ENCODE assay signal across 8 cellular contexts in genomic region chr20:2101057-2101934, GRCh38. TPM values are rescaled to one million over a fixed set of nuclear protein-coding genes. Genes with fewer than 3 reads are reported as not detected.
DNase-seq lines count a peak whose midpoint lies in the region; ATAC-seq and TF ChIP-seq lines count a peak whose summit lies in the region.

Gene STK35 (plus strand): TSS chr20:2101827. CDS start chr20:2101882, 55 bp downstream.

- H3K36me3 ChIP-seq in esophagus muscularis mucosa (peaks cover 0 to under 1% (median 0%) of the 10 kb centered on the region in 4 donors), upper lobe of right lung (no peaks in the 10 kb centered on the region)

- no peaks in the 10 kb centered on the region for H3K9me3 ChIP-seq in CD4-positive, alpha-beta T cell (ENCODE audit: control insufficient read depth, low read length)
- H3K9me3 ChIP-seq in esophagus muscularis mucosa: no peaks in the 10 kb centered on the region
- H3K9me3 ChIP-seq in upper lobe of right lung: no peaks in the 10 kb centered on the region

- peaks cover 33 to 42% (median 37%) of the 10 kb centered on the region in 4 donors for H3K4me1 ChIP-seq in esophagus muscularis mucosa
- peaks cover 27% of the 10 kb centered on the region for H3K4me1 ChIP-seq in upper lobe of right lung

- H3K27me3 Mint-ChIP-seq in CD4-positive, alpha-beta T cell: peaks cover 4% of the 10 kb centered on the region
- H3K27me3 Mint-ChIP-seq in neural crest cell (ENCODE audit: low read depth): peaks cover 2% of the 10 kb centered on the region

- TF ChIP-seq POLR2A in esophagus muscularis mucosa (IDR thresholded peaks at IDR 0.05; ENCODE audit: low read depth): no peak

- peak within 1 kb of the TSS; percentile 99 for H3K27ac ChIP-seq in CD4-positive, alpha-beta T cell (ENCODE audit: low read depth, low read length)
- H3K27ac ChIP-seq in esophagus muscularis mucosa (replicated peaks in 1 of 4) (peak within 1 kb of the TSS; percentile 88 to 98 (median 96)), upper lobe of right lung (peak within 1 kb of the TSS; percentile 100)

- DNase-seq in CD4-positive, alpha-beta T cell: peak in 3 of 10 experiments; percentile 56 to 64 (median 64)
- peak; percentile 85 for DNase-seq in NCI-H510A (lab: John Stamatoyannopoulos, UW)
- DNase-seq in activated CD8-positive, alpha-beta memory T cell treated with anti-CD3 and anti-CD28 coated beads, Interleukin-2, amount 50 U/mL, for 4 hours: peak; percentile 66
- no peak for DNase-seq in esophagus muscularis mucosa (ENCODE audit: extremely low spot score)
- peak; percentile 61 for DNase-seq in neural crest cell (ENCODE audit: low read depth, low spot score)
- DNase-seq in upper lobe of right lung: no peak

- intact Hi-C loops in CD4-positive, alpha-beta T cell (cut with DNase I, micrococcal nuclease): loop anchor here (5.0 to 10.0 kb wide), 8 partner anchors 326 to 1694 kb away; partner anchors contain the start of genes FAM110A (in 2 of the 2), FKBP1A (in 1 of the 2), IDH3B (in 1 of the 2) and PSMF1 (in 1 of the 2)
- intact Hi-C loops in esophagus muscularis mucosa (cut with DNase I) (no loop called here), upper lobe of right lung (cut with DNase I) (no loop called here)

- peaks cover 38% of the 10 kb centered on the region for H3K36me3 Mint-ChIP-seq in CD4-positive, alpha-beta T cell (ENCODE audit: low read depth)
- H3K36me3 Mint-ChIP-seq in neural crest cell (ENCODE audit: low read depth): peaks cover 6% of the 10 kb centered on the region

- WGBS in esophagus muscularis mucosa: 7% methylated on average over 7 of the region's 40 CpGs

- ATAC-seq in CD4-positive, alpha-beta T cell (ENCODE audit: poor library complexity): peak; percentile 16
- peak; percentile 42 for ATAC-seq in GM19328 (IDR thresholded peaks at IDR 0.05; ENCODE audit: unreplicated experiment)
- peak; percentile 50 for ATAC-seq in HG03354 (IDR thresholded peaks at IDR 0.05; ENCODE audit: poor library complexity, severe bottlenecking, unreplicated experiment)
- peak; percentile 75 for ATAC-seq in upper lobe of right lung

- no peak for TF ChIP-seq CTCF in CD4-positive, alpha-beta T cell (IDR thresholded peaks at IDR 0.05)
- TF ChIP-seq CTCF in esophagus muscularis mucosa (IDR thresholded peaks at IDR 0.05) (no peak), neural crest cell (conservative IDR thresholded peaks at IDR 0.05) (no peak), upper lobe of right lung (IDR thresholded peaks at IDR 0.05) (no peak)

- no peak for TF ChIP-seq EP300 in esophagus muscularis mucosa (IDR thresholded peaks at IDR 0.05)

- H3K4me3 Mint-ChIP-seq in CD4-positive, alpha-beta T cell: peak within 1 kb of the TSS; percentile 99
- H3K4me3 Mint-ChIP-seq in neural crest cell: peak within 1 kb of the TSS; percentile 96

- peak within 1 kb of the TSS; percentile 76 to 93 (median 90) for H3K4me3 ChIP-seq in esophagus muscularis mucosa
- peak within 1 kb of the TSS; percentile 88 for H3K4me3 ChIP-seq in upper lobe of right lung

- no peaks in the 10 kb centered on the region for H3K27me3 ChIP-seq in CD4-positive, alpha-beta T cell (ENCODE audit: control insufficient read depth, insufficient read depth, low read length)
- no peaks in the 10 kb centered on the region for H3K27me3 ChIP-seq in esophagus muscularis mucosa
- H3K27me3 ChIP-seq in upper lobe of right lung: no peaks in the 10 kb centered on the region

- POLR2A ChIA-PET in CD4-positive, alpha-beta T cell (lab: Charles Lee): interaction anchor here (1.2 to 2.4 kb wide), 4 partner anchors 8 to 369 kb away, joined by 3 to 19 read pairs (median 10); partner anchors contain the start of gene SNRPB

- peak within 1 kb of the TSS; percentile 100 for H3K27ac Mint-ChIP-seq in CD4-positive, alpha-beta T cell
- peak within 1 kb of the TSS; percentile 100 for H3K27ac Mint-ChIP-seq in neural crest cell (ENCODE audit: unreplicated experiment)

- peaks cover 42% of the 10 kb centered on the region for H3K4me1 Mint-ChIP-seq in CD4-positive, alpha-beta T cell (ENCODE audit: low read depth)
- H3K4me1 Mint-ChIP-seq in neural crest cell: peaks cover 34% of the 10 kb centered on the region

- no peaks in the 10 kb centered on the region for H3K9me3 Mint-ChIP-seq in CD4-positive, alpha-beta T cell
- no peaks in the 10 kb centered on the region for H3K9me3 Mint-ChIP-seq in neural crest cell

- CTCF ChIA-PET in CD4-positive, alpha-beta T cell (lab: Charles Lee): interaction anchor here (1.4 kb wide), 1 partner anchor 635 kb away, joined by 3 read pairs; the partner anchor contains the start of gene NSFL1C

RNA-seq across cellular contexts. Expression of gene STK35, which starts in this region (rescaled TPM):
- 10 to 100 TPM; 18.9 to 19.6 TPM for total RNA-seq in CD4-positive, alpha-beta T cell
- 10 to 100 TPM; 19.2 to 24.1 (median 22.8) TPM for total RNA-seq in esophagus muscularis mucosa
- 35.7 and 36.0 TPM in 2 replicates for total RNA-seq in neural crest cell
- total RNA-seq in upper lobe of right lung: 13.0 TPM

Comparison
In these comparisons a context has a peak if more than half of its experiments do, and no peak if none do; other contexts are left out.
1. ATAC-seq: peak in every context shown above with its lines; median percentile 75 in upper lobe of right lung; 50 in HG03354; 42 in GM19328; 16 in CD4-positive, alpha-beta T cell.
2. DNase-seq: peak in NCI-H510A (single experiment), activated CD8-positive, alpha-beta memory T cell treated with anti-CD3 and anti-CD28 coated beads, Interleukin-2, amount 50 U/mL, for 4 hours (single experiment) and neural crest cell (single experiment); none in esophagus muscularis mucosa (single experiment) and upper lobe of right lung (single experiment).
3. intact Hi-C loops: an anchor here in CD4-positive, alpha-beta T cell (5.0 to 10.0 kb wide); none called in esophagus muscularis mucosa and upper lobe of right lung.
4. Peak in every context shown above with its lines, with median percentiles within 50 percentile points of each other: H3K27ac ChIP-seq.